Comparison of ENCODE assay signal across 2 cellular contexts in the genomic region with DNA sequence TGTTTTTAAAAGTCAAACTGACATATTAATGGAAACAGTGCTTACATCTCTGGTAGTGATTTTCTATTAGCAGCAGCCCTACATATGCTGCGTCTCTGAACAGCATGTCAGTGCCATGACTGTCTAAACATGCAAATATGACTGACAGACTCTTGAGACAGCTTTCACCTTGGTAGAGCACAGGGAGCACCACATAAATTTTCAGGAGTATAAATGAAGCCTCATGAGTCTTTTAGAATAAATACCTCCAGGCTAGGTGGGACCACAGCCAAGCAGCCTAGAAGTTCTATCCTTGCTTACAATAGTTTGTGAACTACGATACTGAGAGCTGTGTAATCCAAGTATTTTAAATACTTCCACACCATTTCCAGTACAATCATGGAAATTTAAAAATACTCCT.
TF ChIP-seq lines count a peak whose summit lies in the region.

No MANE protein-coding gene starts in this region.

TF ChIP-seq in IMR-90, 13 proteins besides CTCF, POLR2A, EP300 and RAD21:
- TF ChIP-seq BHLHE40 (IDR thresholded peaks at IDR 0.05; ENCODE audit: low read depth, low read length) (no peak), MAFK (IDR thresholded peaks at IDR 0.05; ENCODE audit: low read depth, low read length) (no peak), CEBPB (IDR thresholded peaks at IDR 0.05; ENCODE audit: low read depth, low read length) (no peak), CHD1 (IDR thresholded peaks at IDR 0.05; ENCODE audit: low read depth, low read length) (no peak), MAZ (IDR thresholded peaks at IDR 0.05; ENCODE audit: borderline replicate concordance, low read depth, low read length) (no peak), FOS (IDR thresholded peaks at IDR 0.05; ENCODE audit: low read depth, low read length) (no peak), SMC3 (IDR thresholded peaks at IDR 0.05; ENCODE audit: low read depth, low read length) (no peak)

TF ChIP-seq in neural cell, 6 proteins besides CTCF, POLR2A, EP300 and RAD21:
- peak; percentile 30 for TF ChIP-seq POLR2AphosphoS5 (IDR thresholded peaks at IDR 0.05)
- TF ChIP-seq EZH2 (IDR thresholded peaks at IDR 0.05; ENCODE audit: borderline replicate concordance, insufficient read depth, low read length, poor library complexity, severe bottlenecking), result no peak
- no peak for TF ChIP-seq TAF1 (IDR thresholded peaks at IDR 0.05; ENCODE audit: low read depth)
- no peak for TF ChIP-seq MXI1 (conservative IDR thresholded peaks at IDR 0.05; ENCODE audit: poor library complexity, severe bottlenecking)
- TF ChIP-seq SMC3 (conservative IDR thresholded peaks at IDR 0.05; ENCODE audit: poor library complexity), result no peak
- TF ChIP-seq, protein P1, sequence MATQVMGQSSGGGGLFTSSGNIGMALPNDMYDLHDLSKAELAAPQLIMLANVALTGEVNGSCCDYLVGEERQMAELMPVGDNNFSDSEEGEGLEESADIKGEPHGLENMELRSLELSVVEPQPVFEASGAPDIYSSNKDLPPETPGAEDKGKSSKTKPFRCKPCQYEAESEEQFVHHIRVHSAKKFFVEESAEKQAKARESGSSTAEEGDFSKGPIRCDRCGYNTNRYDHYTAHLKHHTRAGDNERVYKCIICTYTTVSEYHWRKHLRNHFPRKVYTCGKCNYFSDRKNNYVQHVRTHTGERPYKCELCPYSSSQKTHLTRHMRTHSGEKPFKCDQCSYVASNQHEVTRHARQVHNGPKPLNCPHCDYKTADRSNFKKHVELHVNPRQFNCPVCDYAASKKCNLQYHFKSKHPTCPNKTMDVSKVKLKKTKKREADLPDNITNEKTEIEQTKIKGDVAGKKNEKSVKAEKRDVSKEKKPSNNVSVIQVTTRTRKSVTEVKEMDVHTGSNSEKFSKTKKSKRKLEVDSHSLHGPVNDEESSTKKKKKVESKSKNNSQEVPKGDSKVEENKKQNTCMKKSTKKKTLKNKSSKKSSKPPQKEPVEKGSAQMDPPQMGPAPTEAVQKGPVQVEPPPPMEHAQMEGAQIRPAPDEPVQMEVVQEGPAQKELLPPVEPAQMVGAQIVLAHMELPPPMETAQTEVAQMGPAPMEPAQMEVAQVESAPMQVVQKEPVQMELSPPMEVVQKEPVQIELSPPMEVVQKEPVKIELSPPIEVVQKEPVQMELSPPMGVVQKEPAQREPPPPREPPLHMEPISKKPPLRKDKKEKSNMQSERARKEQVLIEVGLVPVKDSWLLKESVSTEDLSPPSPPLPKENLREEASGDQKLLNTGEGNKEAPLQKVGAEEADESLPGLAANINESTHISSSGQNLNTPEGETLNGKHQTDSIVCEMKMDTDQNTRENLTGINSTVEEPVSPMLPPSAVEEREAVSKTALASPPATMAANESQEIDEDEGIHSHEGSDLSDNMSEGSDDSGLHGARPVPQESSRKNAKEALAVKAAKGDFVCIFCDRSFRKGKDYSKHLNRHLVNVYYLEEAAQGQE (IDR thresholded peaks at IDR 0.05; ENCODE audit: borderline replicate concordance), result no peak
TF ChIP-seq in neural cell: peak in this region for 1.
